In the genomic region with DNA sequence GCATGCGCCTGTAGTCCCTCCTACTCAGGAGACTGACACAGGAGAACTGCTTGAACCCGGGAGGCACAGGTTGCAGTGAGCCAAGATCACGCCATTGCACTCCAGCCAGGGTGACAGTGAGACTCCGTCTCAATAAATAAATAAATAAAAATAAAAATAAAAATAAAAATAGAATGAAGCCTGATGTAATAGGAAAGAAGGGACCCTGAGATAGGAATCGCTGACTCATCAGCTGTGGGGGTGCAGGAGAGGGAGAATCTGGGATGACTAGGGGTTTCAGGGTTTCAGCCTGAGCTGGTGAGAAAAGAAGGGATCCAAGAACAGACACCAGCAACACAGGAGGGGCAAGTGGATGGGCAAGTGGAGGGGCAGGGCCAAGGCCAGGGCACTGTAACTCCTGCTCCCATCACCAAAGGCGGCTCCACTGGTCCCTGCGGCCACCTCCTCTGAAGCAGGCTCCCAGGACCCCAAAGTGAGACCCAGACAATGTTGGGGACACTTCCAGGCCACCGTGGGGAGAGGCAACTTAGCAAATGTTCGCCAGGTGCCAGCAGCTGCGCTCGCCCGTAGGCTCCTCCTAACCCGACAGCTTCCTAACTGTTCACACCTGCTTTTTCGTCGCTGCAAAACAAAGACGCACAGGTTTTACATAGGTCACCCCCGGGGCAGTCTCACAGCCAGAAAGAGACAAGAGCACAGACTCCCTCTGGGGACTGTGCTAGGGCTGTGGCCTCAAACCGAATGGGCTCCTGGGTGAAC, we compare ENCODE assay signal across 8 cellular contexts. TPM values are rescaled to one million over a fixed set of nuclear protein-coding genes. Genes with fewer than 3 reads are reported as not detected.
DNase-seq lines count a peak whose midpoint lies in the region; ATAC-seq and TF ChIP-seq lines count a peak whose summit lies in the region.

No MANE protein-coding gene starts in this region.

- no peak for TF ChIP-seq CTCF in activated CD8-positive, alpha-beta T cell treated with anti-CD3 and anti-CD28 coated beads for 36 hours (IDR thresholded peaks at IDR 0.05)
- TF ChIP-seq CTCF in thoracic aorta (IDR thresholded peaks at IDR 0.05): no peak

- H3K27ac ChIP-seq in thoracic aorta: no peak overlapping the region

- H3K4me3 ChIP-seq in iPS-18c (ENCODE audit: insufficient read depth, low read depth, low read length) (peak overlapping the region; percentile 94), thoracic aorta (peak overlapping the region; percentile 90)

- intact Hi-C loops in activated CD8-positive, alpha-beta T cell treated with anti-CD3 and anti-CD28 coated beads for 36 hours (cut with micrococcal nuclease): loop anchor here (10.0 kb wide), 1 partner anchor 151 kb away; the partner anchor contains the start of gene OCEL1

- peak overlapping the region; percentile 98 for H3K4me3 Mint-ChIP-seq in activated CD8-positive, alpha-beta T cell treated with anti-CD3 and anti-CD28 coated beads for 36 hours

- H3K4me1 Mint-ChIP-seq in activated CD8-positive, alpha-beta T cell treated with anti-CD3 and anti-CD28 coated beads for 36 hours (ENCODE audit: low read depth): peaks cover 45% of the 10 kb centered on the region

- no peaks in the 10 kb centered on the region for H3K9me3 Mint-ChIP-seq in activated CD8-positive, alpha-beta T cell treated with anti-CD3 and anti-CD28 coated beads for 36 hours

- CTCF ChIA-PET in activated CD8-positive, alpha-beta T cell treated with anti-CD3 and anti-CD28 coated beads for 36 hours (lab: Charles Lee): interaction anchor here (0.6 kb wide), 1 partner anchor 519 kb away, joined by 3 read pairs; no protein-coding TSS in a partner anchor

- H3K4me1 ChIP-seq in thoracic aorta (ENCODE audit: control insufficient read depth in 1 of 2, low read depth in 2 of 2): peaks cover 29 to 32% of the 10 kb centered on the region in 2 donors

- no peaks in the 10 kb centered on the region for H3K27me3 Mint-ChIP-seq in activated CD8-positive, alpha-beta T cell treated with anti-CD3 and anti-CD28 coated beads for 36 hours

- peaks cover 53% of the 10 kb centered on the region for H3K36me3 Mint-ChIP-seq in activated CD8-positive, alpha-beta T cell treated with anti-CD3 and anti-CD28 coated beads for 36 hours (ENCODE audit: low read depth)

- ATAC-seq in HG03439 (IDR thresholded peaks at IDR 0.05; ENCODE audit: unreplicated experiment) (peak; percentile 9), thoracic aorta (ENCODE audit: insufficient number of reproducible peaks, low FRiP score, low read depth) (no peak), HG03025 (IDR thresholded peaks at IDR 0.05; ENCODE audit: low FRiP score, unreplicated experiment) (no peak)
- no peak for ATAC-seq in activated CD8-positive, alpha-beta T cell treated with anti-CD3 and anti-CD28 coated beads for 36 hours

- H3K36me3 ChIP-seq in thoracic aorta: no peaks in the 10 kb centered on the region

- POLR2A ChIA-PET in activated CD8-positive, alpha-beta T cell treated with anti-CD3 and anti-CD28 coated beads for 36 hours (lab: Charles Lee): interaction anchor here (0.6 to 1.4 kb wide), 6 partner anchors 13 to 433 kb away, joined by 3 to 6 read pairs (median 3); no protein-coding TSS in a partner anchor

- DNase-seq in COR-L47 (lab: John Stamatoyannopoulos, UW) (peak; percentile 61), thoracic aorta (ENCODE audit: low spot score) (no peak), anterior cingulate cortex (lab: John Stamatoyannopoulos, UW) (no peak)
- peak; percentile 7 for DNase-seq in activated CD8-positive, alpha-beta T cell treated with anti-CD3 and anti-CD28 coated beads for 36 hours
- no peak for DNase-seq in stimulated activated CD4-positive, alpha-beta T cell treated with anti-CD3 and anti-CD28 coated beads, Interleukin-4, amount 100 ng/mL, for 24 hours

- H3K27me3 ChIP-seq in thoracic aorta (replicated peaks; ENCODE audit: insufficient read depth): no peaks in the 10 kb centered on the region

- H3K9me3 ChIP-seq in iPS-18c (ENCODE audit: control insufficient read depth, insufficient read depth, low read length) (peaks cover 3% of the 10 kb centered on the region), thoracic aorta (no peaks in the 10 kb centered on the region)

- H3K27ac Mint-ChIP-seq in activated CD8-positive, alpha-beta T cell treated with anti-CD3 and anti-CD28 coated beads for 36 hours: peak overlapping the region; percentile 98

RNA-seq across cellular contexts. Expression of gene HAUS8, which starts 1.2 kb away (rescaled TPM):
- 10 to 100 TPM; 40.7 to 41.9 TPM for total RNA-seq in activated CD8-positive, alpha-beta T cell treated with anti-CD3 and anti-CD28 coated beads for 36 hours
- total RNA-seq in thoracic aorta: 10 to 100 TPM in 1 of 2 donors, 1 to 10 TPM in 1; 2.2 to 11.3 TPM

RNA-seq across cellular contexts. Expression of gene MYO9B, which starts 1.5 kb away (rescaled TPM):
- total RNA-seq in activated CD8-positive, alpha-beta T cell treated with anti-CD3 and anti-CD28 coated beads for 36 hours: 100 to 1,000 TPM; 111 to 112 TPM
- total RNA-seq in thoracic aorta: 100 to 1,000 TPM; 229 to 257 TPM

RNA-seq across cellular contexts. Expression of gene CPAMD8, which starts 47.4 kb away (rescaled TPM):
- not detected for total RNA-seq in activated CD8-positive, alpha-beta T cell treated with anti-CD3 and anti-CD28 coated beads for 36 hours
- 10 to 100 TPM; 27.3 to 36.4 TPM for total RNA-seq in thoracic aorta

Comparison
In these comparisons a context has a peak if more than half of its experiments do, and no peak if none do; other contexts are left out.
1. DNase-seq: peak in COR-L47 (single experiment) and activated CD8-positive, alpha-beta T cell treated with anti-CD3 and anti-CD28 coated beads for 36 hours (single experiment); none in thoracic aorta (single experiment), stimulated activated CD4-positive, alpha-beta T cell treated with anti-CD3 and anti-CD28 coated beads, Interleukin-4, amount 100 ng/mL, for 24 hours (single experiment) and anterior cingulate cortex (0 of 58).
2. RNA of gene CPAMD8, which starts 47.4 kb away (total RNA-seq): 27.3 to 36.4 TPM in thoracic aorta; not detected in activated CD8-positive, alpha-beta T cell treated with anti-CD3 and anti-CD28 coated beads for 36 hours; every median in the first group is over 10 times any median in the second.